Comparison of ENCODE assay signal across 8 cellular contexts in genomic region chr10:11612004-11613001, GRCh38. TPM values are rescaled to one million over a fixed set of nuclear protein-coding genes. Genes with fewer than 3 reads are reported as not detected.
DNase-seq lines count a peak whose midpoint lies in the region; ATAC-seq, FAIRE-seq and TF ChIP-seq lines count a peak whose summit lies in the region.

No MANE protein-coding gene starts in this region.

- peak in 1 of 2 experiments; percentile 51; a peak in 3 of 4 replicates for TF ChIP-seq RAD21 in K562 (CRISPR knock-in tag; conservative IDR thresholded peaks at IDR 0.05 in 1 of 2, IDR thresholded peaks at IDR 0.05 in 1 of 2)

- FAIRE-seq in K562 (lab: Jason Lieb, UNC): peak; percentile 97

- no peaks in the 10 kb centered on the region for H3K36me3 ChIP-seq in MM.1S (replicated peaks; ENCODE audit: insufficient read depth, low read length)
- no peaks in the 10 kb centered on the region for H3K36me3 ChIP-seq in K562 (ENCODE audit: control insufficient read depth, insufficient read depth, low read length)
- H3K36me3 ChIP-seq in subcutaneous abdominal adipose tissue (ENCODE audit: control insufficient read depth in 5 of 5, insufficient read depth in 5 of 5, low read length in 5 of 5): no peaks in the 10 kb centered on the region

- H3K27ac ChIP-seq in MM.1S (ENCODE audit: low read length) (no peak overlapping the region), K562 (ENCODE audit: extremely low read depth, low read depth, low read length) (peak overlapping the region; percentile 98), subcutaneous abdominal adipose tissue (ENCODE audit: low read depth, low read length) (peak overlapping the region; percentile 77)

- in situ Hi-C loops in K562 (cut with MboI): no loop called here

- H2AFZ ChIP-seq in MM.1S (ENCODE audit: low read length) (peak overlapping the region; percentile 95), K562 (ENCODE audit: low read depth, low read length) (peak overlapping the region; percentile 37)

- WGBS in K562 (ENCODE audit: insufficient coverage, low coverage, missing lambda C conversion rate): 1% methylated on average over 10 of the region's 12 CpGs

- CTCF ChIA-PET in K562 (lab: Yijun Ruan, JAX; ENCODE audit: low intra/inter-chr PET ratio): interaction anchor here (0.5 kb wide), 1 partner anchor 23 kb away, joined by 3 read pairs; no protein-coding TSS in a partner anchor

- no peaks in the 10 kb centered on the region for H3K9me1 ChIP-seq in K562 (ENCODE audit: control insufficient read depth, insufficient read depth, low read length)

- POLR2A ChIA-PET in K562 (lab: Yijun Ruan, JAX): interaction anchor here (0.7 to 3.7 kb wide), 14 partner anchors 9 to 73 kb away, joined by 3 to 16 read pairs (median 4); no protein-coding TSS in a partner anchor

- H3K9ac ChIP-seq in MM.1S (ENCODE audit: low read length): peak overlapping the region; percentile 68; the same call in 1 of the 2 replicates
- H3K9ac ChIP-seq in K562 (ENCODE audit: insufficient read depth in 1 of 2, low read depth in 2 of 2, low read length in 2 of 2): peak overlapping the region; percentile 87 to 96
- H3K9ac ChIP-seq in subcutaneous abdominal adipose tissue (ENCODE audit: low read length in 5 of 5): peak overlapping the region in 4 of 5 donors; percentile 56 to 81 (median 78)

- DNase-seq in GM12864 (ENCODE audit: low read depth) (no peak), MM.1S (no peak), K562 (ENCODE audit: extremely low read depth in 1 of 4, low spot score in 3 of 4) (peak in 3 of 4 experiments; percentile 27 to 97 (median 86)), left kidney (ENCODE audit: low read depth, low spot score) (peak; percentile 49), COLO829 (ENCODE audit: low spot score) (no peak)

- intact Hi-C loops in K562 (cut with micrococcal nuclease): loop anchor here (1.0 to 10.0 kb wide), 4 partner anchors 72 to 282 kb away; no protein-coding TSS in a partner anchor

- TF ChIP-seq EP300 in K562 (IDR thresholded peaks at IDR 0.05; ENCODE audit: low read length): peak; percentile 98

- peak; percentile 64 for ATAC-seq in K562
- ATAC-seq in HG02571 (IDR thresholded peaks at IDR 0.05; ENCODE audit: unreplicated experiment): no peak
- ATAC-seq in HG02870 (IDR thresholded peaks at IDR 0.05; ENCODE audit: unreplicated experiment): no peak

- H4K20me1 ChIP-seq in MM.1S (ENCODE audit: insufficient read depth, low read length) (no peaks in the 10 kb centered on the region), K562 (replicated peaks; ENCODE audit: control insufficient read depth, insufficient read depth, low read length) (0 out of 2 replicates have a peak, but pooled peaks cover 7% of the 10 kb centered on the region)

- 0 out of 2 replicates have a peak, but pooled peaks cover 3% of the 10 kb centered on the region for H3F3A ChIP-seq in MM.1S (ENCODE audit: insufficient read depth, low read length)

- TSS peak; percentile 95 for BruUV-seq in K562 (replicated peaks; lab: Mats Ljungman, UMichigan)

- H3K4me2 ChIP-seq in MM.1S (ENCODE audit: low read depth, low read length) (peak overlapping the region; percentile 92), K562 (ENCODE audit: insufficient read depth, low read length) (peak overlapping the region; percentile 95)

- H3K9me2 ChIP-seq in MM.1S (replicated peaks; ENCODE audit: insufficient read depth, low read length): no peaks in the 10 kb centered on the region

- peaks cover 10% of the 10 kb centered on the region; the same call in 1 of the 2 replicates for H3K27me3 ChIP-seq in MM.1S (replicated peaks; ENCODE audit: insufficient read depth, low read length)
- no peaks in the 10 kb centered on the region for H3K27me3 ChIP-seq in K562 (ENCODE audit: control insufficient read depth in 2 of 2, insufficient read depth in 2 of 2, low read length in 2 of 2)
- no peaks in the 10 kb centered on the region for H3K27me3 ChIP-seq in subcutaneous abdominal adipose tissue (ENCODE audit: control insufficient read depth in 5 of 5, insufficient read depth in 4 of 5, low read length in 5 of 5)

- H3K4me3 ChIP-seq in GM12864 (ENCODE audit: low read depth, low read length) (peak overlapping the region; percentile 97), MM.1S (ENCODE audit: low read length) (peak overlapping the region; percentile 79), K562 (peak overlapping the region; percentile 79), subcutaneous abdominal adipose tissue (ENCODE audit: low read depth in 1 of 5, low read length in 5 of 5) (peak overlapping the region; percentile 85 to 91 (median 88))

- H3K9me3 ChIP-seq in MM.1S (replicated peaks; ENCODE audit: insufficient read depth, low read length) (no peaks in the 10 kb centered on the region), K562 (replicated peaks; ENCODE audit: control insufficient read depth, insufficient read depth, low read depth, low read length) (0 out of 2 replicates have a peak, but pooled peaks cover 5% of the 10 kb centered on the region), subcutaneous abdominal adipose tissue (ENCODE audit: control insufficient read depth in 5 of 5, low read length in 5 of 5) (no peaks in the 10 kb centered on the region)

- TF ChIP-seq CTCF in GM12864 (IDR thresholded peaks at IDR 0.05; ENCODE audit: low read depth, low read length, missing control alignments) (no peak), MM.1S (IDR thresholded peaks at IDR 0.05; ENCODE audit: low read length) (no peak), K562 (IDR thresholded peaks at IDR 0.05 in 2 of 3, conservative IDR thresholded peaks at IDR 0.05 in 1 of 3; ENCODE audit: insufficient read depth in 2 of 3, low read depth in 1 of 3, low read length in 3 of 3) (no peak)

- TF ChIP-seq POLR2A in K562 (conservative IDR thresholded peaks at IDR 0.05): no peak

- H3K4me1 ChIP-seq in MM.1S (ENCODE audit: low read length) (peaks cover 5% of the 10 kb centered on the region; the same call in 1 of the 2 replicates), K562 (replicated peaks in 1 of 2; ENCODE audit: control insufficient read depth in 2 of 2, insufficient read depth in 2 of 2, low read length in 2 of 2) (peaks cover 18 to 35% of the 10 kb centered on the region in 2 experiments), subcutaneous abdominal adipose tissue (ENCODE audit: control insufficient read depth in 5 of 5, insufficient read depth in 5 of 5, low read length in 5 of 5) (peaks cover 0 to 25% (median 20%) of the 10 kb centered on the region in 5 donors)

- H3K79me2 ChIP-seq in MM.1S (ENCODE audit: low read length) (0 out of 2 replicates have a peak, but pooled peaks cover 12% of the 10 kb centered on the region), K562 (ENCODE audit: control insufficient read depth, insufficient read depth, low read length) (peaks cover 41% of the 10 kb centered on the region)

TF ChIP-seq in K562, 482 proteins besides CTCF, POLR2A, EP300 and RAD21 (continues in another document):
- TF ChIP-seq ZNF655 (CRISPR knock-in tag; IDR thresholded peaks at IDR 0.05) (no peak), CEBPG (CRISPR knock-in tag; IDR thresholded peaks at IDR 0.05) (peak; percentile 45), CEBPG (tag; conservative IDR thresholded peaks at IDR 0.05 in 1 of 2, IDR thresholded peaks at IDR 0.05 in 1 of 2) (peak; percentile 25 to 80; a peak in 3 of 4 replicates), GABPB2 (CRISPR knock-in tag; conservative IDR thresholded peaks at IDR 0.05) (0 out of 2 replicates have a peak, but pooled peaks have one; percentile 8), MTA2 (IDR thresholded peaks at IDR 0.05; ENCODE audit: low read depth) (peak; percentile 93), NFE2L1 (tag; IDR thresholded peaks at IDR 0.05; ENCODE audit: borderline replicate concordance, low read depth) (no peak), ZNF512 (tag; IDR thresholded peaks at IDR 0.05) (no peak)

RNA-seq across cellular contexts. Expression of gene USP6NL, which starts 0.9 kb away (rescaled TPM):
- total RNA-seq in K562 (2011; cell fraction: chromatin; rRNA removed; ENCODE audit: low replicate concordance): 21.7 and 68.0 TPM in 2 replicates
- total RNA-seq in K562 (2011; cell fraction: nucleolus; rRNA removed): 11.3 and 18.0 TPM in 2 replicates
- total RNA-seq in K562 (2011; cell fraction: nucleoplasm; rRNA removed): 45.8 and 75.7 TPM in 2 replicates
- 19.8 and 24.0 TPM in 2 replicates for total RNA-seq in K562 (2014; rRNA removed)
- 20.4 and 23.6 TPM in 2 replicates for total RNA-seq in K562 (2014; rRNA removed; fragmentation: Illumina TruSeq; extraction: Trizol)
- total RNA-seq in K562 (2015; rRNA removed; fragmentation: Illumina TruSeq; extraction: Trizol): 22.1 and 24.5 TPM in 2 replicates
- total RNA-seq in K562 (2021): 25.1 and 26.6 TPM in 2 replicates
- 11.5 and 16.8 TPM in 2 replicates for polyA plus RNA-seq in K562 (2011; rRNA removed)
- 10.2 and 10.7 TPM in 2 replicates for polyA plus RNA-seq in K562 (2011; cell fraction: cytosol; rRNA removed)
- 22.8 and 27.5 TPM in 2 replicates for polyA plus RNA-seq in K562 (2011; cell fraction: nucleus; rRNA removed)
- 20.8 and 21.4 TPM in 2 replicates for polyA plus RNA-seq in K562 (2012)
- polyA plus RNA-seq in K562 (2014; fragmentation: Illumina TruSeq; extraction: Trizol): 20.0 and 22.0 TPM in 2 replicates
- polyA plus RNA-seq in K562 (2014; fragmentation: Nextera tagmentation; extraction: Ambion mirVana): 1 to 10 TPM; 3.2 to 3.8 TPM
- polyA plus RNA-seq in K562 (2014; rRNA removed): 17.0 and 17.8 TPM in 2 replicates
- 19.0 and 21.8 TPM in 2 replicates for polyA minus RNA-seq in K562 (2011; rRNA and poly(A)+ RNA removed)
- polyA minus RNA-seq in K562 (2011; cell fraction: cytosol; rRNA and poly(A)+ RNA removed): 8.5 and 11.0 TPM in 2 replicates
- 20.2 and 24.8 TPM in 2 replicates for polyA minus RNA-seq in K562 (2011; cell fraction: nucleus; rRNA and poly(A)+ RNA removed)

Comparison
In these comparisons a context has a peak if more than half of its experiments do, and no peak if none do; other contexts are left out.
1. DNase-seq: peak in K562 (3 of 4) and left kidney (single experiment); none in GM12864 (single experiment), MM.1S (single experiment) and COLO829 (single experiment).
2. Peak in every context shown above with its lines, with median percentiles within 50 percentile points of each other: H3K4me3 ChIP-seq and H3K9ac ChIP-seq.